Comparison of ENCODE assay signal across 29 cellular contexts in the genomic region with DNA sequence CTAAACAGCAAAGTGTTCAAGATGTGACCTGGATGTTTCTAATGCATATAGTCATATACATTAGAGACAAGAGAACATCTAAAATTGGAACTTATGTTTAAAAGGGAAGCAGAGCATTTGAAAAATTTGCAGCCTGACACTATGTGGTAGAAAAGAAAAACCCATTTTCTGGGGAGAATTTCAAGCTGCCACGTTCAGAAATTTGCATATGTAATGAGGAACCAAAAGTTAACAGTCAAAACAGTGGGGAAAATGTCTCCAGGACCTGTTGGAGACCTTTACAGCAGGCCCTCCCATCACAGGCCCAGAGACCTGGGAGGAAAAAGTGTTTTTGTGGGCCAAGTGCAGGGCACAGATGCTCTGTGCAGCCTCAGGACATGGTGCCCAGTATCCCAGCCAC.
"Had no signal": no experiment of that assay in that cellular context is flagged by ENCODE, and none has a peak within 500 bp of the region (broad histone marks: within the 10 kb centered on the region; RNA-seq: fewer than 3 reads in every experiment).

No MANE protein-coding gene starts in this region.

- DNase-seq: activated CD4-positive, alpha-beta memory T cell treated with anti-CD3 and anti-CD28 coated beads for 36 hours; activated CD4-positive, alpha-beta T cell treated with anti-CD3 and anti-CD28 coated beads for 36 hours; activated CD4-positive, CD25-positive, alpha-beta regulatory T cell; activated CD4-positive, CD25-positive, alpha-beta regulatory T cell treated with anti-CD3 and anti-CD28 coated beads, Interleukin-2, amount 50 U/mL, for 72 hours; activated CD8-positive, alpha-beta memory T cell treated with anti-CD3 and anti-CD28 coated beads, Interleukin-2, amount 10 ng/mL, durations not matched to agents 7 days and 5 days; activated CD8-positive, alpha-beta memory T cell treated with anti-CD3 and anti-CD28 coated beads, Interleukin-2, amount 50 U/mL, for 4 hours; activated CD8-positive, alpha-beta T cell treated with anti-CD3 and anti-CD28 coated beads, Interleukin-2, amount 10 ng/mL, durations not matched to agents 7 days and 5 days; activated gamma-delta T cell; activated naive CD4-positive, alpha-beta T cell treated with anti-CD3 and anti-CD28 coated beads, Interleukin-2, amount 50 U/mL, for 16 hours; activated naive CD4-positive, alpha-beta T cell treated with Interleukin-2 at 50 U/mL for 16 hours; activated T-cell treated with anti-CD3 and anti-CD28 coated beads, Interleukin-2, amount 50 U/mL, for 24 hours; activated T-cell treated with anti-CD3 and anti-CD28 coated beads, Interleukin-2, amount 50 U/mL, for 72 hours; amniotic stem cell; anterior cingulate cortex; brain microvascular endothelial cell; dorsolateral prefrontal cortex; effector memory CD4-positive, alpha-beta T cell; endodermal cell; foreskin fibroblast; SW 1271; T-cell; T-helper 17 cell had no signal

- ATAC-seq: activated CD4-positive, alpha-beta T cell treated with anti-CD3 and anti-CD28 coated beads for 36 hours; activated CD8-positive, alpha-beta memory T cell treated with anti-CD3 and anti-CD28 coated beads, Interleukin-2, amount 10 ng/mL, durations not matched to agents 7 days and 5 days; activated CD8-positive, alpha-beta T cell treated with anti-CD3 and anti-CD28 coated beads, Interleukin-2, amount 10 ng/mL, durations not matched to agents 7 days and 5 days; activated T-cell treated with anti-CD3 and anti-CD28 coated beads, Interleukin-2, amount 50 U/mL, for 72 hours; esophagus mucosa; T-cell; T-helper 17 cell had no signal

- H3K36me3 ChIP-seq: brain microvascular endothelial cell had no signal

- H3K27ac ChIP-seq: brain microvascular endothelial cell, coronary artery, dorsolateral prefrontal cortex had no signal

- H3K27ac Mint-ChIP-seq: activated CD4-positive, alpha-beta memory T cell treated with anti-CD3 and anti-CD28 coated beads for 36 hours; activated CD4-positive, alpha-beta T cell treated with anti-CD3 and anti-CD28 coated beads for 36 hours; activated CD4-positive, alpha-beta T cell treated with anti-CD3 and anti-CD28 coated beads, Interleukin-2, amount 10 ng/mL, durations not matched to agents 24 days and 14 days; activated CD8-positive, alpha-beta memory T cell treated with anti-CD3 and anti-CD28 coated beads, Interleukin-2, amount 10 ng/mL, durations not matched to agents 7 days and 5 days; activated CD8-positive, alpha-beta T cell treated with anti-CD3 and anti-CD28 coated beads, Interleukin-2, amount 10 ng/mL, durations not matched to agents 7 days and 5 days; activated naive CD8-positive, alpha-beta T cell; activated T-cell treated with anti-CD3 and anti-CD28 coated beads, Interleukin-2, amount 50 U/mL, for 24 hours; activated T-cell treated with anti-CD3 and anti-CD28 coated beads, Interleukin-2, amount 50 U/mL, for 72 hours; dendritic cell treated with granulocyte-macrophage colony-stimulating factor and Interleukin-4, amounts not matched to agents 40 ng/mL and 50 ng/mL, for 4 days; endodermal cell; T-cell; T-helper 17 cell; T-helper 2 cell treated with Interferon-gamma antibody and Interleukin-4, amounts not matched to agents 5 μg/mL and 100 μg/mL, for 36 hours had no signal

- H3K4me1 Mint-ChIP-seq: activated CD4-positive, alpha-beta T cell treated with anti-CD3 and anti-CD28 coated beads for 36 hours; central memory CD8-positive, alpha-beta T cell; endodermal cell had no signal

- H3K36me3 Mint-ChIP-seq: T-cell had no signal

- H3K4me3 ChIP-seq: coronary artery, dorsolateral prefrontal cortex had no signal

- H3K27me3 ChIP-seq: brain microvascular endothelial cell, dorsolateral prefrontal cortex had no signal

- H3K4me3 Mint-ChIP-seq: activated CD4-positive, alpha-beta memory T cell treated with anti-CD3 and anti-CD28 coated beads for 36 hours; activated CD4-positive, alpha-beta T cell treated with anti-CD3 and anti-CD28 coated beads for 36 hours; activated CD4-positive, alpha-beta T cell treated with anti-CD3 and anti-CD28 coated beads, Interleukin-2, amount 10 ng/mL, durations not matched to agents 24 days and 14 days; activated CD8-positive, alpha-beta memory T cell treated with anti-CD3 and anti-CD28 coated beads, Interleukin-2, amount 10 ng/mL, durations not matched to agents 7 days and 5 days; activated CD8-positive, alpha-beta T cell treated with anti-CD3 and anti-CD28 coated beads, Interleukin-2, amount 10 ng/mL, durations not matched to agents 7 days and 5 days; activated naive CD8-positive, alpha-beta T cell; activated T-cell treated with anti-CD3 and anti-CD28 coated beads, Interleukin-2, amount 50 U/mL, for 24 hours; activated T-cell treated with anti-CD3 and anti-CD28 coated beads, Interleukin-2, amount 50 U/mL, for 72 hours; central memory CD8-positive, alpha-beta T cell; dendritic cell treated with granulocyte-macrophage colony-stimulating factor and Interleukin-4, amounts not matched to agents 40 ng/mL and 50 ng/mL, for 4 days; endodermal cell; T-cell; T-helper 17 cell; T-helper 2 cell treated with Interferon-gamma antibody and Interleukin-4, amounts not matched to agents 5 μg/mL and 100 μg/mL, for 36 hours had no signal
